In genomic region chr19:49987159-49987698, GRCh38 we compare ENCODE assay signal across 9 cellular contexts. TPM values are rescaled to one million over a fixed set of nuclear protein-coding genes. Genes with fewer than 3 reads are reported as not detected.
DNase-seq lines count a peak whose midpoint lies in the region; ATAC-seq, FAIRE-seq and TF ChIP-seq lines count a peak whose summit lies in the region.
"Had no signal": no experiment of that assay in that cellular context is flagged by ENCODE, and none has a peak within 500 bp of the region (broad histone marks: within the 10 kb centered on the region; RNA-seq: fewer than 3 reads in every experiment).

No MANE protein-coding gene starts in this region.

- DNase-seq in GM18507 (ENCODE audit: extremely low spot score, insufficient read length, low read depth) (peak; percentile 42), Peyer's patch (peak; percentile 64 to 88 (median 81)), activated T-helper 1 cell treated with Interleukin-2 at 50 U/mL for 16 hours (ENCODE audit: low read depth) (peak; percentile 49), fibroblast of peridontal ligament (ENCODE audit: extremely low read depth) (peak; percentile 91), neural crest cell (ENCODE audit: low read depth, low spot score) (peak; percentile 93), 8988T (no peak)
- peak; percentile 66 for DNase-seq in stimulated activated naive CD4-positive, alpha-beta T cell treated with Interleukin-2 at 50 U/mL for 16 hours (lab: John Stamatoyannopoulos, UW)

- peak overlapping the region; percentile 20 for H3K4me3 Mint-ChIP-seq in neural crest cell

- H3K27ac Mint-ChIP-seq in neural crest cell (ENCODE audit: unreplicated experiment): peak overlapping the region; percentile 32

- TF ChIP-seq CTCF in Peyer's patch (IDR thresholded peaks at IDR 0.05): peak in 3 of 6 experiments; percentile 19 to 32 (median 20)
- peak; percentile 43 for TF ChIP-seq CTCF in neural crest cell (conservative IDR thresholded peaks at IDR 0.05)

- no peak overlapping the region for H3K27ac ChIP-seq in Peyer's patch

- H3K36me3 Mint-ChIP-seq in neural crest cell (ENCODE audit: low read depth): peaks cover 3% of the 10 kb centered on the region

- peaks cover 2% of the 10 kb centered on the region for H3K9me3 Mint-ChIP-seq in neural crest cell

- no peak for ATAC-seq in HG03097 (IDR thresholded peaks at IDR 0.05; ENCODE audit: low FRiP score, unreplicated experiment)

- H3K27me3 ChIP-seq in Peyer's patch: no peaks in the 10 kb centered on the region

- peak; percentile 89 for FAIRE-seq in GM18507 (lab: Jason Lieb, UNC)

- no peaks in the 10 kb centered on the region for H3K4me1 ChIP-seq in Peyer's patch

- no peak for TF ChIP-seq POLR2A in Peyer's patch (IDR thresholded peaks at IDR 0.05)

- H3K27me3 Mint-ChIP-seq in neural crest cell (ENCODE audit: low read depth): no peaks in the 10 kb centered on the region

- H3K36me3 ChIP-seq in Peyer's patch: peaks cover 0 to 88% (median 0%) of the 10 kb centered on the region in 3 donors

- H3K4me3 ChIP-seq in Peyer's patch: no peak overlapping the region

- peaks cover 4% of the 10 kb centered on the region for H3K4me1 Mint-ChIP-seq in neural crest cell

- H3K9me3 ChIP-seq in Peyer's patch: no peaks in the 10 kb centered on the region

RNA-seq across cellular contexts. Expression of gene SIGLEC11, which starts 26.3 kb away (rescaled TPM):
- 1 to 10 TPM in 1 of 4 donors, under 1 TPM in 1, not detected in 2; 0.94 to 1.7 TPM for total RNA-seq in Peyer's patch
- total RNA-seq in neural crest cell: not detected in 2 replicates
- total RNA-seq: T-helper 2 cell treated with Interferon-gamma antibody and Interleukin-4, amounts not matched to agents 100 ng/mL and 5 ng/mL, for 36 hours had no signal

RNA-seq across cellular contexts. Expression of gene VRK3, which starts 37.9 kb away (rescaled TPM):
- total RNA-seq in Peyer's patch (10 to 100 TPM; 76.7 to 98.1 (median 83.9) TPM), neural crest cell (43.4 TPM in 2 replicates)

RNA-seq across cellular contexts. Expression of gene ZNF473, which starts 38.6 kb away (rescaled TPM):
- total RNA-seq in Peyer's patch (10 to 100 TPM in 1 of 4 donors, 1 to 10 TPM in 3; 7.5 to 14.9 (median 9.2) TPM), neural crest cell (23.3 and 24.5 TPM in 2 replicates)

RNA-seq across cellular contexts. Expression of gene NUP62, which starts 57.9 kb away (rescaled TPM):
- 10 to 100 TPM; 40.0 to 54.5 (median 46.0) TPM for total RNA-seq in Peyer's patch
- 127 and 141 TPM in 2 replicates for total RNA-seq in neural crest cell

RNA-seq across cellular contexts. Expression of gene ATF5, which starts 58.2 kb away (rescaled TPM):
- total RNA-seq in Peyer's patch (10 to 100 TPM in 3 of 4 donors, 1 to 10 TPM in 1; 3.3 to 21.4 (median 18.2) TPM), neural crest cell (23.4 and 24.2 TPM in 2 replicates)
